ENCODE assay signal across 8 cellular contexts in the genomic region with DNA sequence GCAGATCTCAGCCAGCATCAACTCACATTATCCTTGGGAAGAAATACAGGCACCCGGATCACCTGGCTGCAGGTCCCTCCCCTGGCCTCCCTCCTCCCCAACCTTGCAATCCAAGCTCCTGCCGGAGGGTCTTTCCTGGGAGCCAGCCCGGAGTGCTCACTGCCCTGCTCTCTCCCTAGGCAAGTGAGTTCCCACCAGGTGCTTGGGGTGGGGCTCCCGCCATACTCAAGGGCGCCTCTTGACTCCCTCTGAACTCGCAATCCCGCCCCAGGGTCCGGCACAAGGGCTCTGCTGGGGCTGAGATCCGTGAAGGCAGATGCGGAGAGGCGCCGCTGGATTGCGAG. TPM values are rescaled to one million over a fixed set of nuclear protein-coding genes. Genes with fewer than 3 reads are reported as not detected.
A peak's percentile ranks its signal among the peaks of the same experiment; 100 is the strongest.
DNase-seq lines count a peak whose midpoint lies in the region; ATAC-seq and TF ChIP-seq lines count a peak whose summit lies in the region.
"Had no signal": no experiment of that assay in that cellular context is flagged by ENCODE, and none has a peak within 500 bp of the region (broad histone marks: within the 10 kb centered on the region; RNA-seq: fewer than 3 reads in every experiment).

No MANE protein-coding gene starts in this region.

- ATAC-seq in GM23338 = peak; percentile 18
- ATAC-seq in T-cell (replicated peaks in 1 of 4) = no peak
- ATAC-seq in HG02840 (IDR thresholded peaks at IDR 0.05; ENCODE audit: low FRiP score, unreplicated experiment) = no peak
- ATAC-seq in HG03280 (IDR thresholded peaks at IDR 0.05; ENCODE audit: unreplicated experiment) = no peak
- no peak for ATAC-seq in GM21619 (IDR thresholded peaks at IDR 0.05; ENCODE audit: unreplicated experiment)

- H3K36me3 ChIP-seq in GM23338 (ENCODE audit: insufficient read depth) (no peaks in the 10 kb centered on the region), prostate gland (no peaks in the 10 kb centered on the region)

- WGBS in prostate gland = 17% methylated on average over 12 of the region's 13 CpGs

- H3K9me3 Mint-ChIP-seq in GM23338 = no peaks in the 10 kb centered on the region
- H3K9me3 Mint-ChIP-seq in T-cell = no peaks in the 10 kb centered on the region

- H3K9me3 ChIP-seq in iPS-18c (ENCODE audit: control insufficient read depth, insufficient read depth, low read length) (peaks cover 2% of the 10 kb centered on the region), prostate gland (no peaks in the 10 kb centered on the region)

- H3K36me3 Mint-ChIP-seq in GM23338 (ENCODE audit: low read depth) (no peaks in the 10 kb centered on the region), T-cell (no peaks in the 10 kb centered on the region)

- no peak overlapping the region; the same call in 1 of the 2 replicates for H3K27ac Mint-ChIP-seq in GM23338
- H3K27ac Mint-ChIP-seq in T-cell = no peak overlapping the region

- H2AFZ ChIP-seq in GM23338 = no peak overlapping the region; the same call in 1 of the 2 replicates

- peaks cover 8% of the 10 kb centered on the region; the same call in 1 of the 2 replicates for H3F3A ChIP-seq in GM23338 (replicated peaks; ENCODE audit: low read depth)

- H3K4me1 ChIP-seq in GM23338 (ENCODE audit: insufficient read depth) = peaks cover 6% of the 10 kb centered on the region; the same call in 1 of the 2 replicates
- peaks cover 10% of the 10 kb centered on the region for H3K4me1 ChIP-seq in prostate gland (replicated peaks)

- peaks cover 36% of the 10 kb centered on the region for H3K79me2 ChIP-seq in GM23338 (replicated peaks; ENCODE audit: insufficient read depth)

- intact Hi-C loops in prostate gland (cut with DNase I) = no loop called here

- H3K4me1 Mint-ChIP-seq in GM23338 = peaks cover 16% of the 10 kb centered on the region
- peaks cover 2 to 11% (median 6%) of the 10 kb centered on the region in 3 donors for H3K4me1 Mint-ChIP-seq in T-cell

- CTCF ChIA-PET in T-cell (lab: Charles Lee) = no interaction called here

- POLR2A ChIA-PET in T-cell (lab: Charles Lee) = no interaction called here

- TF ChIP-seq CTCF in GM23338 (conservative IDR thresholded peaks at IDR 0.05; ENCODE audit: low read depth in 2 of 2) = no peak
- no peak for TF ChIP-seq CTCF in prostate gland (IDR thresholded peaks at IDR 0.05)

- DNase-seq in GM23338 (ENCODE audit: low spot score) (no peak), T-cell (no peak), prostate gland (ENCODE audit: low spot score) (no peak)
- DNase-seq: NCI-H187 had no signal

- peak overlapping the region; percentile 90 for H3K4me3 ChIP-seq in GM23338
- peak overlapping the region; percentile 83 for H3K4me3 ChIP-seq in iPS-18c (ENCODE audit: insufficient read depth, low read depth, low read length)
- H3K4me3 ChIP-seq in prostate gland = peak overlapping the region; percentile 69 to 85

- peak overlapping the region; percentile 96 for H3K27ac ChIP-seq in GM23338 (ENCODE audit: low read depth)
- H3K27ac ChIP-seq in prostate gland = peak overlapping the region; percentile 70 to 72

- H3K27me3 Mint-ChIP-seq in GM23338 (ENCODE audit: insufficient read depth, low read depth, poor library complexity) (peaks cover 15% of the 10 kb centered on the region), T-cell (peaks cover 9% of the 10 kb centered on the region in 2 donors)

- peak overlapping the region; percentile 97 for H3K4me2 ChIP-seq in GM23338

- H3K4me3 Mint-ChIP-seq in GM23338 = peak overlapping the region; percentile 92
- peak overlapping the region in 2 of 3 donors; percentile 49 to 55 for H3K4me3 Mint-ChIP-seq in T-cell

- no peak for TF ChIP-seq POLR2A in prostate gland (IDR thresholded peaks at IDR 0.05)

- peaks cover 4% of the 10 kb centered on the region for H4K20me1 ChIP-seq in GM23338 (replicated peaks; ENCODE audit: insufficient read depth)

- H3K9me2 ChIP-seq in GM23338 (ENCODE audit: insufficient read depth) = peaks cover 6% of the 10 kb centered on the region

- no peaks in the 10 kb centered on the region for H3K27me3 ChIP-seq in GM23338 (ENCODE audit: insufficient read depth)
- H3K27me3 ChIP-seq in prostate gland (replicated peaks; ENCODE audit: insufficient read depth) = no peaks in the 10 kb centered on the region

TF ChIP-seq in GM23338, 12 proteins besides CTCF, POLR2A, EP300 and RAD21 (continues in another document):
- no peak; the same call in 1 of the 2 replicates for TF ChIP-seq POLR2AphosphoS5 (IDR thresholded peaks at IDR 0.05; ENCODE audit: low read depth)
- TF ChIP-seq CREB1 (CRISPR knock-in tag; IDR thresholded peaks at IDR 0.05; ENCODE audit: low read depth) = no peak
- no peak for TF ChIP-seq EZH2 (IDR thresholded peaks at IDR 0.05; ENCODE audit: low read depth, unreplicated experiment)
- TF ChIP-seq, protein P1, sequence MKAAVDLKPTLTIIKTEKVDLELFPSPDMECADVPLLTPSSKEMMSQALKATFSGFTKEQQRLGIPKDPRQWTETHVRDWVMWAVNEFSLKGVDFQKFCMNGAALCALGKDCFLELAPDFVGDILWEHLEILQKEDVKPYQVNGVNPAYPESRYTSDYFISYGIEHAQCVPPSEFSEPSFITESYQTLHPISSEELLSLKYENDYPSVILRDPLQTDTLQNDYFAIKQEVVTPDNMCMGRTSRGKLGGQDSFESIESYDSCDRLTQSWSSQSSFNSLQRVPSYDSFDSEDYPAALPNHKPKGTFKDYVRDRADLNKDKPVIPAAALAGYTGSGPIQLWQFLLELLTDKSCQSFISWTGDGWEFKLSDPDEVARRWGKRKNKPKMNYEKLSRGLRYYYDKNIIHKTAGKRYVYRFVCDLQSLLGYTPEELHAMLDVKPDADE (IDR thresholded peaks at IDR 0.05) = no peak
- TF ChIP-seq, protein P2, sequence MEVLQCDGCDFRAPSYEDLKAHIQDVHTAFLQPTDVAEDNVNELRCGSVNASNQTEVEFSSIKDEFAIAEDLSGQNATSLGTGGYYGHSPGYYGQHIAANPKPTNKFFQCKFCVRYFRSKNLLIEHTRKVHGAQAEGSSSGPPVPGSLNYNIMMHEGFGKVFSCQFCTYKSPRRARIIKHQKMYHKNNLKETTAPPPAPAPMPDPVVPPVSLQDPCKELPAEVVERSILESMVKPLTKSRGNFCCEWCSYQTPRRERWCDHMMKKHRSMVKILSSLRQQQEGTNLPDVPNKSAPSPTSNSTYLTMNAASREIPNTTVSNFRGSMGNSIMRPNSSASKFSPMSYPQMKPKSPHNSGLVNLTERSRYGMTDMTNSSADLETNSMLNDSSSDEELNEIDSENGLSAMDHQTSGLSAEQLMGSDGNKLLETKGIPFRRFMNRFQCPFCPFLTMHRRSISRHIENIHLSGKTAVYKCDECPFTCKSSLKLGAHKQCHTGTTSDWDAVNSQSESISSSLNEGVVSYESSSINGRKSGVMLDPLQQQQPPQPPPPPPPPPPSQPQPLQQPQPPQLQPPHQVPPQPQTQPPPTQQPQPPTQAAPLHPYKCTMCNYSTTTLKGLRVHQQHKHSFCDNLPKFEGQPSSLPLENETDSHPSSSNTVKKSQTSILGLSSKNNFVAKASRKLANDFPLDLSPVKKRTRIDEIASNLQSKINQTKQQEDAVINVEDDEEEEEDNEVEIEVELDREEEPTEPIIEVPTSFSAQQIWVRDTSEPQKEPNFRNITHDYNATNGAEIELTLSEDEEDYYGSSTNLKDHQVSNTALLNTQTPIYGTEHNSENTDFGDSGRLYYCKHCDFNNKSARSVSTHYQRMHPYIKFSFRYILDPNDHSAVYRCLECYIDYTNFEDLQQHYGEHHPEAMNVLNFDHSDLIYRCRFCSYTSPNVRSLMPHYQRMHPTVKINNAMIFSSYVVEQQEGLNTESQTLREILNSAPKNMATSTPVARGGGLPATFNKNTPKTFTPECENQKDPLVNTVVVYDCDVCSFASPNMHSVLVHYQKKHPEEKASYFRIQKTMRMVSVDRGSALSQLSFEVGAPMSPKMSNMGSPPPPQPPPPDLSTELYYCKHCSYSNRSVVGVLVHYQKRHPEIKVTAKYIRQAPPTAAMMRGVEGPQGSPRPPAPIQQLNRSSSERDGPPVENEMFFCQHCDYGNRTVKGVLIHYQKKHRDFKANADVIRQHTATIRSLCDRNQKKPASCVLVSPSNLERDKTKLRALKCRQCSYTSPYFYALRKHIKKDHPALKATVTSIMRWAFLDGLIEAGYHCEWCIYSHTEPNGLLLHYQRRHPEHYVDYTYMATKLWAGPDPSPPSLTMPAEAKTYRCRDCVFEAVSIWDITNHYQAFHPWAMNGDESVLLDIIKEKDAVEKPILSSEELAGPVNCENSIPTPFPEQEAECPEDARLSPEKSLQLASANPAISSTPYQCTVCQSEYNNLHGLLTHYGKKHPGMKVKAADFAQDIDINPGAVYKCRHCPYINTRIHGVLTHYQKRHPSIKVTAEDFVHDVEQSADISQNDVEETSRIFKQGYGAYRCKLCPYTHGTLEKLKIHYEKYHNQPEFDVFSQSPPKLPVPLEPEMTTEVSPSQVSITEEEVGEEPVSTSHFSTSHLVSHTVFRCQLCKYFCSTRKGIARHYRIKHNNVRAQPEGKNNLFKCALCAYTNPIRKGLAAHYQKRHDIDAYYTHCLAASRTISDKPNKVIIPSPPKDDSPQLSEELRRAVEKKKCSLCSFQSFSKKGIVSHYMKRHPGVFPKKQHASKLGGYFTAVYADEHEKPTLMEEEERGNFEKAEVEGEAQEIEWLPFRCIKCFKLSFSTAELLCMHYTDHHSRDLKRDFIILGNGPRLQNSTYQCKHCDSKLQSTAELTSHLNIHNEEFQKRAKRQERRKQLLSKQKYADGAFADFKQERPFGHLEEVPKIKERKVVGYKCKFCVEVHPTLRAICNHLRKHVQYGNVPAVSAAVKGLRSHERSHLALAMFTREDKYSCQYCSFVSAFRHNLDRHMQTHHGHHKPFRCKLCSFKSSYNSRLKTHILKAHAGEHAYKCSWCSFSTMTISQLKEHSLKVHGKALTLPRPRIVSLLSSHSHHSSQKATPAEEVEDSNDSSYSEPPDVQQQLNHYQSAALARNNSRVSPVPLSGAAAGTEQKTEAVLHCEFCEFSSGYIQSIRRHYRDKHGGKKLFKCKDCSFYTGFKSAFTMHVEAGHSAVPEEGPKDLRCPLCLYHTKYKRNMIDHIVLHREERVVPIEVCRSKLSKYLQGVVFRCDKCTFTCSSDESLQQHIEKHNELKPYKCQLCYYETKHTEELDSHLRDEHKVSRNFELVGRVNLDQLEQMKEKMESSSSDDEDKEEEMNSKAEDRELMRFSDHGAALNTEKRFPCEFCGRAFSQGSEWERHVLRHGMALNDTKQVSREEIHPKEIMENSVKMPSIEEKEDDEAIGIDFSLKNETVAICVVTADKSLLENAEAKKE (CRISPR knock-in tag; IDR thresholded peaks at IDR 0.05) = no peak

RNA-seq across cellular contexts. Expression of gene CEP170B, which starts 1.2 kb away (rescaled TPM):
- 31.3 and 37.1 TPM in 2 replicates for total RNA-seq in GM23338 (2014; rRNA removed; shearing (Covaris generic))
- 4.6 and 5.3 TPM in 2 replicates for polyA plus RNA-seq in GM23338 (2016; fragmentation: Nextera tagmentation; extraction: Ambion mirVana)
- total RNA-seq in T-cell (10 to 100 TPM in 1 of 5 donors, 1 to 10 TPM in 4; 2.8 to 11.2 (median 6.9) TPM), prostate gland (10 to 100 TPM; 29.1 to 81.2 TPM)
